In the genomic region with DNA sequence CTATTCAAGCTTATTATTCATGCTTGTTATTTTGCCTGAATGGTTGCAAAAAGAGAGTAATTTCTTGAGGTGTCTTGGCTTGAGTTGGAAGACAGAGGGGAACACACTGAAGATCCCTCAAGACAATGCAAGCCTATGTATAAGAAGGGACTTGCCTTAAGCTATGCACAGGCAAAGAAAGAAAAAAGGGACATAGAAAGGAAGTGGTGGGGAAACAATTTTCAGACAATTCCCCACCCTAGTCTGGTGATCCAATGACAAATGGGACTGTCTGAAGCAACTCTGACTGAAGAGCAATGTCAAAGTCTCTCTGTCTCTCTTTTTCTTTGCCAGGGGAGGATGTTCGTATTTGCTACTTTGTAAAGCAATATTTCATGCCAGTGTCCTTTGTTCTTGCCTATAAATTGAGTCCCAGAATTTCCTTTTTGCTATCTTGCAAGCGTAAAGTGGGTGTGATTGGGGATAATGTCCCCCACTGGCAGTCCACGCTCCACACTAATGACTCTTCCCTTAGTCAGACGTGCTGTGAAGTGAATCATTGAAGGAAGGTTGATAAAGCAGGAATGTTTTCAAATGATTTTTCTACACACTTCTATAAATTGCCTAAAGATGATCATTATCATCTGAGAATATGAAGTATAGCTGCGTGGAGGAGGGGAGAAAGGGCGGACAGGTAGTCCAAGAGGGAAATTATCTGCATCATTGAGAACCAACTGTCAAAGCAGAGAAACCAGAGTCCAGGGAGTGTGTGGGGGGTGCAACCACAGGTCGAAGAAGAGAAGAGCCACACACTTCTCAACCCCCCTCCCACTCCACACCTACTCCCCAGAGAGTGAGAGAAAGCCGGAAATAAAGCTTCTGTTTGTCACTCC, we compare ENCODE assay signal across 14 cellular contexts.
DNase-seq lines count a peak whose midpoint lies in the region; ATAC-seq, FAIRE-seq and TF ChIP-seq lines count a peak whose summit lies in the region.
"Had no signal": no experiment of that assay in that cellular context is flagged by ENCODE, and none has a peak within 500 bp of the region (broad histone marks: within the 10 kb centered on the region; RNA-seq: fewer than 3 reads in every experiment).

No MANE protein-coding gene starts in this region.

- peak overlapping the region; percentile 54 for H2AFZ ChIP-seq in neural progenitor cell (replicated peaks)

- H3K27me3 ChIP-seq in endodermal cell (ENCODE audit: control insufficient read depth, insufficient read depth, low read length, poor library complexity, severe bottlenecking), result no peaks in the 10 kb centered on the region
- no peaks in the 10 kb centered on the region for H3K27me3 ChIP-seq in neural progenitor cell
- H3K27me3 ChIP-seq: testis had no signal

- FAIRE-seq in H54 (lab: Jason Lieb, UNC), result peak; percentile 97

- TF ChIP-seq POLR2A in H54 (IDR thresholded peaks at IDR 0.05; ENCODE audit: low read depth, low read length) (no peak), erythroblast (IDR thresholded peaks at IDR 0.05; ENCODE audit: low read length) (no peak)

- no peaks in the 10 kb centered on the region for H3F3A ChIP-seq in neural progenitor cell (ENCODE audit: low read depth)

- H3K4me1 ChIP-seq in endodermal cell (ENCODE audit: control insufficient read depth, insufficient read depth, low read length) (peaks cover 3% of the 10 kb centered on the region), neural progenitor cell (peaks cover 17% of the 10 kb centered on the region)
- H3K4me1 ChIP-seq: testis had no signal

- peak overlapping the region; percentile 23 for H3K4me2 ChIP-seq in neural progenitor cell

- H3K36me3 ChIP-seq in endodermal cell (ENCODE audit: control insufficient read depth, insufficient read depth, low read length) (no peaks in the 10 kb centered on the region), neural progenitor cell (no peaks in the 10 kb centered on the region)

- H3K9me3 ChIP-seq in endodermal cell (ENCODE audit: control insufficient read depth, low read length) (no peaks in the 10 kb centered on the region), neural progenitor cell (ENCODE audit: low read depth) (no peaks in the 10 kb centered on the region)
- H3K9me3 ChIP-seq: testis had no signal

- no peak for ATAC-seq in GM18511 (IDR thresholded peaks at IDR 0.05; ENCODE audit: unreplicated experiment)
- ATAC-seq: activated CD8-positive, alpha-beta memory T cell treated with anti-CD3 and anti-CD28 coated beads, Interleukin-2, amount 10 ng/mL, durations not matched to agents 7 days and 5 days; effector memory CD8-positive, alpha-beta T cell had no signal

- no peaks in the 10 kb centered on the region for H3K27me3 Mint-ChIP-seq in endodermal cell (ENCODE audit: insufficient read depth)
- H3K27me3 Mint-ChIP-seq in neural progenitor cell (ENCODE audit: insufficient read depth, low read depth), result no peaks in the 10 kb centered on the region
- H3K27me3 Mint-ChIP-seq: activated CD8-positive, alpha-beta memory T cell treated with anti-CD3 and anti-CD28 coated beads, Interleukin-2, amount 10 ng/mL, durations not matched to agents 7 days and 5 days; effector memory CD8-positive, alpha-beta T cell had no signal

- DNase-seq in H54 (ENCODE audit: insufficient read length, low spot score) (peak; percentile 25), NCI-H2227 treated with DMSO at 0.1 percent for 48 hours (lab: John Stamatoyannopoulos, UW) (peak; percentile 7), endodermal cell (peak; percentile 51), neural progenitor cell (ENCODE audit: low spot score) (no peak), NCI-H1105 treated with DMSO at 0.1 percent for 48 hours (lab: John Stamatoyannopoulos, UW) (no peak), erythroblast (lab: John Stamatoyannopoulos, UW) (no peak), NCI-H2171 treated with DMSO at 0.1 percent for 48 hours (lab: John Stamatoyannopoulos, UW) (no peak)
- DNase-seq: activated CD8-positive, alpha-beta memory T cell treated with anti-CD3 and anti-CD28 coated beads, Interleukin-2, amount 10 ng/mL, durations not matched to agents 7 days and 5 days; effector memory CD8-positive, alpha-beta T cell; NCI-H1092; T1000; testis had no signal

- H3K9ac ChIP-seq in endodermal cell (ENCODE audit: extremely low read depth, low read length, poor library complexity, severe bottlenecking), result no peak overlapping the region
- H3K9ac ChIP-seq in neural progenitor cell, result no peak overlapping the region

- H3K36me3 Mint-ChIP-seq in endodermal cell (ENCODE audit: low read depth) (no peaks in the 10 kb centered on the region), neural progenitor cell (no peaks in the 10 kb centered on the region)
- H3K36me3 Mint-ChIP-seq: activated CD8-positive, alpha-beta memory T cell treated with anti-CD3 and anti-CD28 coated beads, Interleukin-2, amount 10 ng/mL, durations not matched to agents 7 days and 5 days had no signal

- H3K27ac ChIP-seq in endodermal cell (ENCODE audit: low read depth, low read length), result no peak overlapping the region
- no peak overlapping the region for H3K27ac ChIP-seq in neural progenitor cell
- H3K27ac ChIP-seq: HL-60, testis had no signal

- no peak overlapping the region for H3K4me3 ChIP-seq in endodermal cell (ENCODE audit: low read length)
- H3K4me3 ChIP-seq in neural progenitor cell, result no peak overlapping the region
- H3K4me3 ChIP-seq: testis had no signal

- H3K4me3 Mint-ChIP-seq in endodermal cell (no peak overlapping the region), neural progenitor cell (no peak overlapping the region)
- H3K4me3 Mint-ChIP-seq: activated CD8-positive, alpha-beta memory T cell treated with anti-CD3 and anti-CD28 coated beads, Interleukin-2, amount 10 ng/mL, durations not matched to agents 7 days and 5 days; effector memory CD8-positive, alpha-beta T cell had no signal

- H3K9me3 Mint-ChIP-seq in endodermal cell (no peaks in the 10 kb centered on the region), neural progenitor cell (no peaks in the 10 kb centered on the region)
- H3K9me3 Mint-ChIP-seq: effector memory CD8-positive, alpha-beta T cell had no signal

- H4K20me1 ChIP-seq in neural progenitor cell (ENCODE audit: low read depth), result no peaks in the 10 kb centered on the region

- H3K27ac Mint-ChIP-seq in endodermal cell (no peak overlapping the region), neural progenitor cell (no peak overlapping the region)
- H3K27ac Mint-ChIP-seq: activated CD8-positive, alpha-beta memory T cell treated with anti-CD3 and anti-CD28 coated beads, Interleukin-2, amount 10 ng/mL, durations not matched to agents 7 days and 5 days; effector memory CD8-positive, alpha-beta T cell had no signal

- H3K79me2 ChIP-seq in neural progenitor cell (ENCODE audit: low read depth), result no peaks in the 10 kb centered on the region

- peaks cover 24% of the 10 kb centered on the region for H3K4me1 Mint-ChIP-seq in endodermal cell
- H3K4me1 Mint-ChIP-seq in neural progenitor cell, result peaks cover 12% of the 10 kb centered on the region
- H3K4me1 Mint-ChIP-seq: activated CD8-positive, alpha-beta memory T cell treated with anti-CD3 and anti-CD28 coated beads, Interleukin-2, amount 10 ng/mL, durations not matched to agents 7 days and 5 days had no signal

- no peak for TF ChIP-seq CTCF in endodermal cell (conservative IDR thresholded peaks at IDR 0.05)
- TF ChIP-seq CTCF in neural progenitor cell (IDR thresholded peaks at IDR 0.05), result no peak

- WGBS in endodermal cell (ENCODE audit: insufficient coverage in 1 of 2, insufficient read length in 1 of 2), 2 experiments, result 82 to 93% methylated on average over 2 to 8 of the region's 8 CpGs

Comparison
In these comparisons a context has a peak if more than half of its experiments do, and no peak if none do; other contexts are left out.
1. DNase-seq: peak in H54 (single experiment), NCI-H2227 treated with DMSO at 0.1 percent for 48 hours (single experiment) and endodermal cell (single experiment); none in neural progenitor cell (single experiment), NCI-H1105 treated with DMSO at 0.1 percent for 48 hours (single experiment), erythroblast (0 of 2) and NCI-H2171 treated with DMSO at 0.1 percent for 48 hours (single experiment).